ENCODE assay signal across 17 cellular contexts in the genomic region with DNA sequence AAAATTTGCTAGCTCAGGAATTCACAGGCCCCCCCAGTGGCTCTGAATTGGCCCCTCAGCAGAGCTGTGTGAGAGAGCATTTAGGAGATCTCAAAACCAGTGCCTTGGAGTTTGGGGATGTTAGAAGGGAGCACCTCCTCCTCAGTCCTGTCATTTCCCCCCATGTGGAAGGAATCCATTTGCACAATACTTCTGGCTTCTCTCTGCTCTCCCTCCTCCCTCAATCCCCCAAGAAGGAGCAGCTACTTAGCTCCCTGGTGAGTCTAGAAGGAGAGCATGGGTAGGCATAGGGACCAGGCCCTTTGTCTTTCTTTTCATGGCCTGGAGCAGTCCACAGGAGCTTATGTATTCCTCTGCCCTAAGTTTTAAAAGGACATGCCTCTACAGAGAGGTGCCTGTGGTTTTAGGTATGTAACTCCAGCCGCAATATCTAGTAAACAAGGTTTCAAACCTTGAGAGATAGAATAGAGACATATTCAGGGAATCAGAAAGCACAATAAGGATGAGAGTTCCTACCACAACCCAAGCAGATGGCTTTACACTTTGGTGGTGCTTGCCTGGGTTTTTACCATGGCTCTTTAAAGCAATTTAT.
DNase-seq lines count a peak whose midpoint lies in the region; ATAC-seq and TF ChIP-seq lines count a peak whose summit lies in the region.
"Had no signal": no experiment of that assay in that cellular context is flagged by ENCODE, and none has a peak within 500 bp of the region (broad histone marks: within the 10 kb centered on the region; RNA-seq: fewer than 3 reads in every experiment).

No MANE protein-coding gene starts in this region.

- ATAC-seq in WTC11, result no peak; the same call in 1 of the 2 replicates
- ATAC-seq in activated CD8-positive, alpha-beta memory T cell treated with anti-CD3 and anti-CD28 coated beads, Interleukin-2, amount 10 ng/mL, durations not matched to agents 7 days and 5 days, result no peak
- ATAC-seq: GM12878, GM23338, HCT116 had no signal

- 0 out of 2 replicates have a peak, but pooled peaks cover 7% of the 10 kb centered on the region for H3F3A ChIP-seq in Loucy (ENCODE audit: low read depth)

- H3K27me3 ChIP-seq in Loucy (ENCODE audit: insufficient read depth, low read length, poor library complexity, severe bottlenecking), result no peaks in the 10 kb centered on the region
- peaks cover 20% of the 10 kb centered on the region for H3K27me3 ChIP-seq in NT2/D1 (ENCODE audit: insufficient read depth, insufficient read length)

- peaks cover 2% of the 10 kb centered on the region; the same call in 1 of the 2 replicates for H3K36me3 Mint-ChIP-seq in WTC11
- no peaks in the 10 kb centered on the region for H3K36me3 Mint-ChIP-seq in activated CD8-positive, alpha-beta memory T cell treated with anti-CD3 and anti-CD28 coated beads, Interleukin-2, amount 10 ng/mL, durations not matched to agents 7 days and 5 days

- H3K79me2 ChIP-seq in Loucy (ENCODE audit: insufficient read depth, low read length), result no peaks in the 10 kb centered on the region

- H3K9me2 ChIP-seq in Loucy (replicated peaks; ENCODE audit: low read depth, low read length), result no peaks in the 10 kb centered on the region

- H3K27ac Mint-ChIP-seq in WTC11, result no peak overlapping the region
- H3K27ac Mint-ChIP-seq in activated CD8-positive, alpha-beta memory T cell treated with anti-CD3 and anti-CD28 coated beads, Interleukin-2, amount 10 ng/mL, durations not matched to agents 7 days and 5 days, result no peak overlapping the region
- H3K27ac Mint-ChIP-seq: CD4-positive, alpha-beta memory T cell; GM23338; H9 had no signal

- H3K9me3 ChIP-seq in Loucy (ENCODE audit: insufficient read depth, low read depth, low read length), result peaks cover under 1% of the 10 kb centered on the region; the same call in 1 of the 2 replicates
- H3K9me3 ChIP-seq in NT2/D1 (ENCODE audit: insufficient read depth, low read length), result peaks cover 12% of the 10 kb centered on the region; the same call in 1 of the 2 replicates

- H3K27me3 Mint-ChIP-seq in WTC11 (ENCODE audit: low read depth), result peaks cover 28% of the 10 kb centered on the region
- H3K27me3 Mint-ChIP-seq in activated CD8-positive, alpha-beta memory T cell treated with anti-CD3 and anti-CD28 coated beads, Interleukin-2, amount 10 ng/mL, durations not matched to agents 7 days and 5 days, result peaks cover 26% of the 10 kb centered on the region

- no peak overlapping the region for H3K9ac ChIP-seq in Loucy (ENCODE audit: low read depth, low read length, poor library complexity, severe bottlenecking)
- H3K9ac ChIP-seq in NT2/D1 (ENCODE audit: insufficient read length, low read depth), result no peak overlapping the region

- H3K4me1 ChIP-seq in Loucy (ENCODE audit: insufficient read depth, low read length, poor library complexity, severe bottlenecking), result peaks cover 44% of the 10 kb centered on the region
- H3K4me1 ChIP-seq in NT2/D1 (ENCODE audit: insufficient read depth, insufficient read length), result no peaks in the 10 kb centered on the region

- TF ChIP-seq CTCF in Loucy (conservative IDR thresholded peaks at IDR 0.05; ENCODE audit: low read length) (no peak), WTC11 (IDR thresholded peaks at IDR 0.05) (no peak)

- CTCF ChIA-PET in WTC11 (lab: Charles Lee), result interaction anchor here (0.9 to 1.9 kb wide), 5 partner anchors 11 to 158 kb away, joined by 3 to 8 read pairs (median 3); no protein-coding TSS in a partner anchor
- CTCF ChIA-PET in activated CD8-positive, alpha-beta memory T cell treated with anti-CD3 and anti-CD28 coated beads, Interleukin-2, amount 10 ng/mL, durations not matched to agents 7 days and 5 days (lab: Charles Lee), result interaction anchor here (1.4 kb wide), 1 partner anchor 11 kb away, joined by 6 read pairs; no protein-coding TSS in a partner anchor

- DNase-seq in NT2/D1 (ENCODE audit: low read depth, low spot score) (peak; percentile 18), WTC11 (ENCODE audit: low spot score) (no peak), GDM1 (lab: John Stamatoyannopoulos, UW) (no peak)
- DNase-seq in activated CD8-positive, alpha-beta memory T cell treated with anti-CD3 and anti-CD28 coated beads, Interleukin-2, amount 10 ng/mL, durations not matched to agents 7 days and 5 days, result no peak
- no peak for DNase-seq in stimulated activated CD4-positive, alpha-beta T cell treated with anti-CD3 and anti-CD28 coated beads, Interleukin-15, amount 100 ng/mL, for 24 hours
- DNase-seq in activated CD4-positive, alpha-beta T cell treated with anti-CD3 and anti-CD28 coated beads for 1 hour, result no peak
- DNase-seq: C1 segment of cervical spinal cord; Calu3; CD4-positive, alpha-beta memory T cell; COR-L47; DMS53; DMS79 treated with DMSO at 0.1 percent for 48 hours; H9 had no signal

- no peak overlapping the region for H3K4me3 ChIP-seq in Loucy (ENCODE audit: low read length, poor library complexity, severe bottlenecking)
- H3K4me3 ChIP-seq in NT2/D1 (ENCODE audit: insufficient read length, low read depth), result no peak overlapping the region
- H3K4me3 ChIP-seq: GM12878, GM23338 had no signal

- 0 out of 2 replicates have a peak overlapping the region, but pooled peaks have one; percentile 14 for H2AFZ ChIP-seq in Loucy (ENCODE audit: low read length)
- H2AFZ ChIP-seq: GM23338 had no signal

- no peak overlapping the region for H3K4me2 ChIP-seq in Loucy (ENCODE audit: low read depth, low read length, poor library complexity, severe bottlenecking)
- H3K4me2 ChIP-seq: GM23338 had no signal

- peaks cover 26% of the 10 kb centered on the region for H3K9me3 Mint-ChIP-seq in WTC11
- H3K9me3 Mint-ChIP-seq in activated CD8-positive, alpha-beta memory T cell treated with anti-CD3 and anti-CD28 coated beads, Interleukin-2, amount 10 ng/mL, durations not matched to agents 7 days and 5 days (ENCODE audit: low read depth), result no peaks in the 10 kb centered on the region

- H3K36me3 ChIP-seq in Loucy (ENCODE audit: insufficient read depth, low read length), result no peaks in the 10 kb centered on the region
- no peaks in the 10 kb centered on the region for H3K36me3 ChIP-seq in NT2/D1 (ENCODE audit: insufficient read depth, insufficient read length, low read length)

- no peak overlapping the region for H3K4me3 Mint-ChIP-seq in WTC11
- H3K4me3 Mint-ChIP-seq in activated CD8-positive, alpha-beta memory T cell treated with anti-CD3 and anti-CD28 coated beads, Interleukin-2, amount 10 ng/mL, durations not matched to agents 7 days and 5 days, result no peak overlapping the region
- H3K4me3 Mint-ChIP-seq: CD4-positive, alpha-beta memory T cell; GM23338; H9 had no signal

- no peaks in the 10 kb centered on the region for H4K20me1 ChIP-seq in Loucy (ENCODE audit: insufficient read depth, low read length, poor library complexity, severe bottlenecking)

- POLR2A ChIA-PET in WTC11 (lab: Charles Lee), result no interaction called here

- H3K4me1 Mint-ChIP-seq in WTC11, result no peaks in the 10 kb centered on the region
- no peaks in the 10 kb centered on the region for H3K4me1 Mint-ChIP-seq in activated CD8-positive, alpha-beta memory T cell treated with anti-CD3 and anti-CD28 coated beads, Interleukin-2, amount 10 ng/mL, durations not matched to agents 7 days and 5 days
- H3K4me1 Mint-ChIP-seq: CD4-positive, alpha-beta memory T cell; GM23338 had no signal

TF ChIP-seq in WTC11, 78 proteins besides CTCF, POLR2A, EP300 and RAD21:
- TF ChIP-seq ZNF263 (CRISPR knock-in tag; IDR thresholded peaks at IDR 0.05; ENCODE audit: low read depth) (0 out of 2 replicates have a peak, but pooled peaks have one; percentile 30), NFATC4 (CRISPR knock-in tag; IDR thresholded peaks at IDR 0.05) (no peak)
- TF ChIP-seq, protein P1, sequence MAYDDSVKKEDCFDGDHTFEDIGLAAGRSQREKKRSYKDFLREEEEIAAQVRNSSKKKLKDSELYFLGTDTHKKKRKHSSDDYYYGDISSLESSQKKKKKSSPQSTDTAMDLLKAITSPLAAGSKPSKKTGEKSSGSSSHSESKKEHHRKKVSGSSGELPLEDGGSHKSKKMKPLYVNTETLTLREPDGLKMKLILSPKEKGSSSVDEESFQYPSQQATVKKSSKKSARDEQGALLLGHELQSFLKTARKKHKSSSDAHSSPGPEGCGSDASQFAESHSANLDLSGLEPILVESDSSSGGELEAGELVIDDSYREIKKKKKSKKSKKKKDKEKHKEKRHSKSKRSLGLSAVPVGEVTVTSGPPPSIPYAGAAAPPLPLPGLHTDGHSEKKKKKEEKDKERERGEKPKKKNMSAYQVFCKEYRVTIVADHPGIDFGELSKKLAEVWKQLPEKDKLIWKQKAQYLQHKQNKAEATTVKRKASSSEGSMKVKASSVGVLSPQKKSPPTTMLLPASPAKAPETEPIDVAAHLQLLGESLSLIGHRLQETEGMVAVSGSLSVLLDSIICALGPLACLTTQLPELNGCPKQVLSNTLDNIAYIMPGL (CRISPR knock-in tag; IDR thresholded peaks at IDR 0.05), result no peak
